Comparison of ENCODE assay signal across 14 cellular contexts in the genomic region with DNA sequence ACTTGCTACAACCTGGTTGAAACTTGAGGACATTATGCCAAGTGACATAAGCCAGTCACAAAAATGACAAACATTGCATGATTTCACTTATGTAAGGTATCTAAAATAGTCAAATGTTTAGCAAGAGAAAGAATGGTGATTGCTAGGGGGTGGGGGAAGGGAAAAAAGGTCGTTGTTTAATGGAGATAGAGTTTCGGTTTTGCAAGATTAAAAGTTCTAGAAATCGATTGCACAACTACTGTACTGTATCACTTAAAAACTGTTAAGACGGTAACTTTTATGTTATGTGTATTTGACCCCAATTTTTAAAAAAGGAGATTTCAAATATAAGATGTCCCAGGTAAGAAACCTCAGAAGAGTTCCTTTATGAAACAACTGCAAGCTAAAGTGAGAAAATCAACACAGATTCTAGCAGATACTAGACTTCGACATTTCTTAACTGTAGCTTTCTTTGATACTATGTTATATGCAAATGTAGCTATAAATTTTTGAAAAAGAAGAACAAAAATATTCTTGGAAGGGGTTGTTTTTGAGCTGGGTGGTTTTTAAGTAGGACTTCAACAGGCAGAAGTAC. TPM values are rescaled to one million over a fixed set of nuclear protein-coding genes. Genes with fewer than 3 reads are reported as not detected.
DNase-seq lines count a peak whose midpoint lies in the region; ATAC-seq and TF ChIP-seq lines count a peak whose summit lies in the region.
"Had no signal": no experiment of that assay in that cellular context is flagged by ENCODE, and none has a peak within 500 bp of the region (broad histone marks: within the 10 kb centered on the region; RNA-seq: fewer than 3 reads in every experiment).

No MANE protein-coding gene starts in this region.

- WGBS in endodermal cell (ENCODE audit: insufficient coverage in 1 of 2, insufficient read length in 1 of 2), 2 experiments = 86 to 91% methylated on average over 3 to 5 of the region's 5 CpGs

- H3K9me3 ChIP-seq in SJCRH30 (replicated peaks) (no peaks in the 10 kb centered on the region), endodermal cell (ENCODE audit: control insufficient read depth, low read length) (no peaks in the 10 kb centered on the region)
- H3K9me3 ChIP-seq: HAP-1 had no signal

- H3K4me1 Mint-ChIP-seq in CD14-positive monocyte (peaks cover 45% of the 10 kb centered on the region), endodermal cell (peaks cover 26% of the 10 kb centered on the region)

- no peak for ATAC-seq in GM18519 (IDR thresholded peaks at IDR 0.05; ENCODE audit: low FRiP score, unreplicated experiment)

- peaks cover 0 to 8% (median under 1%) of the 10 kb centered on the region in 3 donors for H3K27me3 Mint-ChIP-seq in CD14-positive monocyte (ENCODE audit: low read depth in 3 of 3)
- peaks cover 4% of the 10 kb centered on the region for H3K27me3 Mint-ChIP-seq in endodermal cell (ENCODE audit: insufficient read depth)

- H3K36me3 ChIP-seq in SJCRH30 = no peaks in the 10 kb centered on the region
- H3K36me3 ChIP-seq in endodermal cell (ENCODE audit: control insufficient read depth, insufficient read depth, low read length) = no peaks in the 10 kb centered on the region
- H3K36me3 ChIP-seq: HAP-1 had no signal

- H3K4me3 ChIP-seq in GM12865 (ENCODE audit: low read depth, low read length) (no peak overlapping the region), SJCRH30 (no peak overlapping the region), endodermal cell (ENCODE audit: low read length) (no peak overlapping the region)
- H3K4me3 ChIP-seq: HAP-1 had no signal

- H3K27ac Mint-ChIP-seq in CD14-positive monocyte (peak overlapping the region; percentile 44 to 87 (median 75)), endodermal cell (peak overlapping the region; percentile 80)

- no peaks in the 10 kb centered on the region for H3K27me3 ChIP-seq in SJCRH30
- no peaks in the 10 kb centered on the region for H3K27me3 ChIP-seq in endodermal cell (ENCODE audit: control insufficient read depth, insufficient read depth, low read length, poor library complexity, severe bottlenecking)

- intact Hi-C loops in CD14-positive monocyte (cut with micrococcal nuclease) = no loop called here

- H3K36me3 Mint-ChIP-seq in CD14-positive monocyte = no peaks in the 10 kb centered on the region
- H3K36me3 Mint-ChIP-seq in endodermal cell (ENCODE audit: low read depth) = no peaks in the 10 kb centered on the region

- H3K4me1 ChIP-seq in SJCRH30 (peaks cover 43% of the 10 kb centered on the region), endodermal cell (ENCODE audit: control insufficient read depth, insufficient read depth, low read length) (peaks cover 7% of the 10 kb centered on the region)
- H3K4me1 ChIP-seq: HAP-1 had no signal

- no peak overlapping the region for H3K9ac ChIP-seq in endodermal cell (ENCODE audit: extremely low read depth, low read length, poor library complexity, severe bottlenecking)

- TF ChIP-seq CTCF in CD14-positive monocyte (IDR thresholded peaks at IDR 0.05) = no peak
- TF ChIP-seq CTCF in GM12865 (IDR thresholded peaks at IDR 0.05; ENCODE audit: insufficient read depth, low read depth, low read length, missing control alignments) = no peak
- TF ChIP-seq CTCF in endodermal cell (conservative IDR thresholded peaks at IDR 0.05) = no peak

- peak overlapping the region; percentile 58 to 77 for H3K4me3 Mint-ChIP-seq in CD14-positive monocyte
- no peak overlapping the region for H3K4me3 Mint-ChIP-seq in endodermal cell

- H3K27ac ChIP-seq in SJCRH30 (peak overlapping the region; percentile 30; the same call in 1 of the 2 replicates), endodermal cell (ENCODE audit: low read depth, low read length) (no peak overlapping the region)

- DNase-seq in CD14-positive monocyte (ENCODE audit: low spot score) (no peak), GM12865 (ENCODE audit: low read depth) (peak; percentile 32), SJCRH30 (no peak), endodermal cell (no peak), NCI-H2081 (lab: John Stamatoyannopoulos, UW) (no peak), NCI-H774 (lab: John Stamatoyannopoulos, UW) (no peak)
- no peak for DNase-seq in activated effector memory CD4-positive, alpha-beta T cell treated with Interleukin-2 at 50 U/mL for 16 hours
- DNase-seq: caudate nucleus; erythroblast; NCI-H187 treated with DMSO at 0.1 percent for 48 hours; stimulated activated CD4-positive, alpha-beta T cell treated with anti-CD3 and anti-CD28 coated beads, Interleukin-4, amount 100 ng/mL, for 4 hours had no signal

- H3K9me3 Mint-ChIP-seq in CD14-positive monocyte = no peaks in the 10 kb centered on the region
- H3K9me3 Mint-ChIP-seq in endodermal cell = no peaks in the 10 kb centered on the region

RNA-seq across cellular contexts. Expression of gene MEOX1, which starts 5.9 kb away (rescaled TPM):
- under 1 TPM in 1 of 2 donors, not detected in 1; 0.06 TPM for polyA plus RNA-seq in CD14-positive monocyte
- total RNA-seq in SJCRH30 (2014; rRNA removed; shearing (Covaris generic)) = 44.6 and 44.7 TPM in 2 replicates
- not detected for total RNA-seq in endodermal cell
- 1.5 TPM for polyA plus RNA-seq in endodermal cell (2013, experiment 1 of 2)
- polyA plus RNA-seq in endodermal cell (2013, experiment 2 of 2) = 1.6 TPM
- total RNA-seq: pulmonary artery endothelial cell had no signal

Comparison
In these comparisons a context has a peak if more than half of its experiments do, and no peak if none do; other contexts are left out.
1. RNA of gene MEOX1, which starts 5.9 kb away (total RNA-seq): 44.6 to 44.7 TPM in SJCRH30; not detected in endodermal cell; every median in the first group is over 10 times any median in the second.